In the genomic region with DNA sequence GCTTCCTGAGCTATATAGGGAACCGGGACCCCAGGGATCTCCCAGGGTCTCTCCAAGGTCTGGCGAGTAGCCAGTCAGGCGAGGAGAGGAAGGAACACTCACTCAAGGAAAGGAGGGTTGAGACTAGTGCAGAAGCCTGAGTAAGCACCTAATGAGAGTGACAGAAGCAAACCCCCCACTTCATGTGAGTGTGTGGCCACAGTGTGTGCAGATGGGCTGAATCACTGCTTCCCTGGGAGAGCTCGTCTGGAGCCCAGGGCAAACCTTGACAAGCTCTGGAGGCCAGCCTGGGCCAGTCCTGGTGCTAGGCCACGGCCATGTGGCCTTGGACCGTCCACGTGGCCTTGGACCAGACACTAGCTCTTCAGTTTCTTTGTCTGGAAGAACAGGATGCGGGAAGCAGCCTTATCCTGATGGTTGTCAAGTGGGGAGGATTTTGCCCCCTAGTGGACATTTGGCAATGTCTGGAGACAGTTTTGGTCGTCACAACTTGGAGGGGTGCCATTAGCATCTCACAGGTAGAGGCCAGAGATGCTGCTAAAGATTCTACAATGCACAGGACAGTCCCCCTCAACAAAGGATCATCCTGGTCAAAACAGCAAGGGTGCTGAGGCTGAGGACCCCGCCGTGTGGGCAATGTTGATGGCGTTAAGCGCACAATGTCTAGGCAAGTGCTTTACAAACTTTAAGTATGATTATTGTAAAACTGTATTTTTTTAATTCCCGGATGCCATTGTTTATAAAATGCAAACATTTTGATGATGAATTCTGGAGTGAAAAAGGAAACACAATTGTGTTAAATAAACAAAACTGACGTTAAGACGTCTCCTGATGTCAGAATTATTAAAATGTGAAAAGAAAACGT, we compare ENCODE assay signal across 1 cellular context.
TF ChIP-seq lines count a peak whose summit lies in the region.

No MANE protein-coding gene starts in this region.

TF ChIP-seq in WTC11, 78 proteins besides CTCF, POLR2A, EP300 and RAD21 (continued from another document and continues in another):
- TF ChIP-seq ZNF396 (CRISPR knock-in tag; IDR thresholded peaks at IDR 0.05; ENCODE audit: borderline replicate concordance) (no peak), ETV6 (CRISPR knock-in tag; IDR thresholded peaks at IDR 0.05) (0 out of 2 replicates have a peak, but pooled peaks have one; percentile 16), ATF2 (CRISPR knock-in tag; IDR thresholded peaks at IDR 0.05; ENCODE audit: borderline replicate concordance, low read depth) (no peak), USF1 (CRISPR knock-in tag; IDR thresholded peaks at IDR 0.05) (peak; percentile 82), GTF2I (CRISPR knock-in tag; conservative IDR thresholded peaks at IDR 0.05) (no peak), MAX (CRISPR knock-in tag; IDR thresholded peaks at IDR 0.05) (peak; percentile 95), STAT6 (CRISPR knock-in tag; conservative IDR thresholded peaks at IDR 0.05; ENCODE audit: low read depth) (no peak), MXD4 (CRISPR knock-in tag; IDR thresholded peaks at IDR 0.05; ENCODE audit: borderline replicate concordance) (no peak), USF2 (CRISPR knock-in tag; IDR thresholded peaks at IDR 0.05) (peak; percentile 63), ZNF423 (CRISPR knock-in tag; IDR thresholded peaks at IDR 0.05) (no peak), ARID4B (CRISPR knock-in tag; IDR thresholded peaks at IDR 0.05; ENCODE audit: borderline replicate concordance) (peak; percentile 73), EMX1 (CRISPR knock-in tag; IDR thresholded peaks at IDR 0.05) (no peak), SMAD3 (CRISPR knock-in tag; IDR thresholded peaks at IDR 0.05; ENCODE audit: borderline replicate concordance) (no peak), IRF2 (CRISPR knock-in tag; IDR thresholded peaks at IDR 0.05; ENCODE audit: borderline replicate concordance, low read depth) (no peak), FOXK1 (CRISPR knock-in tag; IDR thresholded peaks at IDR 0.05) (no peak), ELF4 (CRISPR knock-in tag; IDR thresholded peaks at IDR 0.05; ENCODE audit: low read depth) (no peak), ZNF317 (CRISPR knock-in tag; IDR thresholded peaks at IDR 0.05; ENCODE audit: borderline replicate concordance, low read depth) (no peak), ZNF263 (CRISPR knock-in tag; IDR thresholded peaks at IDR 0.05; ENCODE audit: low read depth) (no peak), TEAD1 (CRISPR knock-in tag; IDR thresholded peaks at IDR 0.05) (0 out of 2 replicates have a peak, but pooled peaks have one; percentile 50), MYBL2 (CRISPR knock-in tag; IDR thresholded peaks at IDR 0.05) (no peak), GABPB1 (CRISPR knock-in tag; IDR thresholded peaks at IDR 0.05) (peak; percentile 71; the same call in 1 of the 2 replicates), ZBTB43 (CRISPR knock-in tag; IDR thresholded peaks at IDR 0.05) (no peak)
- TF ChIP-seq, protein P1, sequence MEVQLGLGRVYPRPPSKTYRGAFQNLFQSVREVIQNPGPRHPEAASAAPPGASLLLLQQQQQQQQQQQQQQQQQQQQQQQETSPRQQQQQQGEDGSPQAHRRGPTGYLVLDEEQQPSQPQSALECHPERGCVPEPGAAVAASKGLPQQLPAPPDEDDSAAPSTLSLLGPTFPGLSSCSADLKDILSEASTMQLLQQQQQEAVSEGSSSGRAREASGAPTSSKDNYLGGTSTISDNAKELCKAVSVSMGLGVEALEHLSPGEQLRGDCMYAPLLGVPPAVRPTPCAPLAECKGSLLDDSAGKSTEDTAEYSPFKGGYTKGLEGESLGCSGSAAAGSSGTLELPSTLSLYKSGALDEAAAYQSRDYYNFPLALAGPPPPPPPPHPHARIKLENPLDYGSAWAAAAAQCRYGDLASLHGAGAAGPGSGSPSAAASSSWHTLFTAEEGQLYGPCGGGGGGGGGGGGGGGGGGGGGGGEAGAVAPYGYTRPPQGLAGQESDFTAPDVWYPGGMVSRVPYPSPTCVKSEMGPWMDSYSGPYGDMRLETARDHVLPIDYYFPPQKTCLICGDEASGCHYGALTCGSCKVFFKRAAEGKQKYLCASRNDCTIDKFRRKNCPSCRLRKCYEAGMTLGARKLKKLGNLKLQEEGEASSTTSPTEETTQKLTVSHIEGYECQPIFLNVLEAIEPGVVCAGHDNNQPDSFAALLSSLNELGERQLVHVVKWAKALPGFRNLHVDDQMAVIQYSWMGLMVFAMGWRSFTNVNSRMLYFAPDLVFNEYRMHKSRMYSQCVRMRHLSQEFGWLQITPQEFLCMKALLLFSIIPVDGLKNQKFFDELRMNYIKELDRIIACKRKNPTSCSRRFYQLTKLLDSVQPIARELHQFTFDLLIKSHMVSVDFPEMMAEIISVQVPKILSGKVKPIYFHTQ (CRISPR knock-in tag; IDR thresholded peaks at IDR 0.05), result no peak
- TF ChIP-seq, protein P2, sequence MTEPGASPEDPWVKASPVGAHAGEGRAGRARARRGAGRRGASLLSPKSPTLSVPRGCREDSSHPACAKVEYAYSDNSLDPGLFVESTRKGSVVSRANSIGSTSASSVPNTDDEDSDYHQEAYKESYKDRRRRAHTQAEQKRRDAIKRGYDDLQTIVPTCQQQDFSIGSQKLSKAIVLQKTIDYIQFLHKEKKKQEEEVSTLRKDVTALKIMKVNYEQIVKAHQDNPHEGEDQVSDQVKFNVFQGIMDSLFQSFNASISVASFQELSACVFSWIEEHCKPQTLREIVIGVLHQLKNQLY (CRISPR knock-in tag; IDR thresholded peaks at IDR 0.05), result no peak
- TF ChIP-seq, protein P3, sequence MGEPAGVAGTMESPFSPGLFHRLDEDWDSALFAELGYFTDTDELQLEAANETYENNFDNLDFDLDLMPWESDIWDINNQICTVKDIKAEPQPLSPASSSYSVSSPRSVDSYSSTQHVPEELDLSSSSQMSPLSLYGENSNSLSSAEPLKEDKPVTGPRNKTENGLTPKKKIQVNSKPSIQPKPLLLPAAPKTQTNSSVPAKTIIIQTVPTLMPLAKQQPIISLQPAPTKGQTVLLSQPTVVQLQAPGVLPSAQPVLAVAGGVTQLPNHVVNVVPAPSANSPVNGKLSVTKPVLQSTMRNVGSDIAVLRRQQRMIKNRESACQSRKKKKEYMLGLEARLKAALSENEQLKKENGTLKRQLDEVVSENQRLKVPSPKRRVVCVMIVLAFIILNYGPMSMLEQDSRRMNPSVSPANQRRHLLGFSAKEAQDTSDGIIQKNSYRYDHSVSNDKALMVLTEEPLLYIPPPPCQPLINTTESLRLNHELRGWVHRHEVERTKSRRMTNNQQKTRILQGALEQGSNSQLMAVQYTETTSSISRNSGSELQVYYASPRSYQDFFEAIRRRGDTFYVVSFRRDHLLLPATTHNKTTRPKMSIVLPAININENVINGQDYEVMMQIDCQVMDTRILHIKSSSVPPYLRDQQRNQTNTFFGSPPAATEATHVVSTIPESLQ (CRISPR knock-in tag; IDR thresholded peaks at IDR 0.05), result no peak
- TF ChIP-seq, protein P4, sequence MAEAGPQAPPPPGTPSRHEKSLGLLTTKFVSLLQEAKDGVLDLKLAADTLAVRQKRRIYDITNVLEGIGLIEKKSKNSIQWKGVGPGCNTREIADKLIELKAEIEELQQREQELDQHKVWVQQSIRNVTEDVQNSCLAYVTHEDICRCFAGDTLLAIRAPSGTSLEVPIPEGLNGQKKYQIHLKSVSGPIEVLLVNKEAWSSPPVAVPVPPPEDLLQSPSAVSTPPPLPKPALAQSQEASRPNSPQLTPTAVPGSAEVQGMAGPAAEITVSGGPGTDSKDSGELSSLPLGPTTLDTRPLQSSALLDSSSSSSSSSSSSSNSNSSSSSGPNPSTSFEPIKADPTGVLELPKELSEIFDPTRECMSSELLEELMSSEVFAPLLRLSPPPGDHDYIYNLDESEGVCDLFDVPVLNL (CRISPR knock-in tag; IDR thresholded peaks at IDR 0.05; ENCODE audit: borderline replicate concordance, low read depth), result no peak
- TF ChIP-seq, protein P5, sequence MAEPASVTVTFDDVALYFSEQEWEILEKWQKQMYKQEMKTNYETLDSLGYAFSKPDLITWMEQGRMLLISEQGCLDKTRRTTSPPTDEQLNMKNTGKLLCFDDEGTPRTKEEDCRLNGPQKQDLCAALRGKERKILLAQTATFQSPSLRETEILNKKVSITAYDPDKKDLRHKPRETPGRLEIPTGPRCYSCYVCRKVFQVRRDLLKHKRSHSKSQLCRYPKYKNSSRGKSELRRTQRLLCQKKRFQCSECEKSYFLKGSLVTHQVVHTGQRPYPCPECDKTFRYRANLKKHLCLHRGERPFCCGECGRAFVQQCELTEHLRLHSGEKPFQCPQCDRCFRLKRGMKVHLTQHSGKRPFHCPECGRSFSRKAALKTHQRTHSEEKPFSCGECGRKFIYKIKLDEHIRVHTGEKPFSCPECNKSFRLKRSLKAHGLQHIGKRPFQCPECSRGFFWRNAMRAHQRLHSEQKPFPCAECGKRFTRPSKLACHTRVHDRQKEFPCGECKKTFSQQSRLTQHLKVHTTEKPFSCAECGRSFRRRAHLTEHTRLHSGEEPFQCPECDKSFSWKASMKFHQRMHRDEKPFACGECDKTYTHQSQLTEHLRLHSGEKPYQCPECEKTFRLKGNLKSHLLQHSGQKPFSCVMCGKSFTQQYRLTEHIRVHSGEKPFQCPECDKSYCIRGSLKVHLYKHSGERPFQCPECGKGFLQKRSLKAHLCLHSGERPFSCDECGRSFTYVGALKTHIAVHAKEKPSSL (CRISPR knock-in tag; conservative IDR thresholded peaks at IDR 0.05), result no peak
